Comparison of ENCODE assay signal across 16 cellular contexts in genomic region chr4:76485450-76485849, GRCh38. TPM values are rescaled to one million over a fixed set of nuclear protein-coding genes. Genes with fewer than 3 reads are reported as not detected.
DNase-seq lines count a peak whose midpoint lies in the region; ATAC-seq, FAIRE-seq and TF ChIP-seq lines count a peak whose summit lies in the region.
"Had no signal": no experiment of that assay in that cellular context is flagged by ENCODE, and none has a peak within 500 bp of the region (broad histone marks: within the 10 kb centered on the region; RNA-seq: fewer than 3 reads in every experiment).

No MANE protein-coding gene starts in this region.

- H3K4me3 ChIP-seq in cardiac muscle cell (no peak overlapping the region), astrocyte (ENCODE audit: insufficient read depth, low read depth, low read length) (no peak overlapping the region)
- H3K4me3 ChIP-seq: PC-9, prostate gland, vagina had no signal

- no peaks in the 10 kb centered on the region for H3K27me3 Mint-ChIP-seq in astrocyte (ENCODE audit: low read depth, unreplicated experiment)
- H3K27me3 Mint-ChIP-seq in endothelial cell (ENCODE audit: unreplicated experiment), result no peaks in the 10 kb centered on the region

- TF ChIP-seq CTCF in cardiac muscle cell (IDR thresholded peaks at IDR 0.05; ENCODE audit: low read depth, low read length), result no peak
- no peak for TF ChIP-seq CTCF in astrocyte (IDR thresholded peaks at IDR 0.05; ENCODE audit: insufficient read depth, low read depth, low read length)
- TF ChIP-seq CTCF in endothelial cell (IDR thresholded peaks at IDR 0.05; ENCODE audit: unreplicated experiment), result no peak

- no peak for FAIRE-seq in astrocyte (lab: Jason Lieb, UNC)

- H4K20me1 ChIP-seq in astrocyte (ENCODE audit: insufficient read depth, low read length), result no peaks in the 10 kb centered on the region

- H3K4me3 Mint-ChIP-seq in astrocyte (ENCODE audit: unreplicated experiment) (no peak overlapping the region), endothelial cell (ENCODE audit: unreplicated experiment) (no peak overlapping the region)
- H3K4me3 Mint-ChIP-seq: memory B cell had no signal

- H3K9ac ChIP-seq in astrocyte (ENCODE audit: low read length), result no peak overlapping the region

- peaks cover 15% of the 10 kb centered on the region for H3K4me1 Mint-ChIP-seq in astrocyte (ENCODE audit: low read depth, unreplicated experiment)
- H3K4me1 Mint-ChIP-seq in endothelial cell (ENCODE audit: unreplicated experiment), result peaks cover 4% of the 10 kb centered on the region
- H3K4me1 Mint-ChIP-seq: memory B cell had no signal

- intact Hi-C loops in left cardiac atrium (cut with DNase I), result no loop called here

- H3K4me1 ChIP-seq in cardiac muscle cell (ENCODE audit: low read depth), result no peaks in the 10 kb centered on the region
- peaks cover 4% of the 10 kb centered on the region for H3K4me1 ChIP-seq in astrocyte (ENCODE audit: insufficient read depth, low read length)
- H3K4me1 ChIP-seq: prostate gland, vagina had no signal

- H3K27me3 ChIP-seq in cardiac muscle cell (no peaks in the 10 kb centered on the region), astrocyte (ENCODE audit: insufficient read depth, low read length) (no peaks in the 10 kb centered on the region)
- H3K27me3 ChIP-seq: vagina had no signal

- DNase-seq in cardiac muscle cell (ENCODE audit: low read depth in 1 of 2, low spot score in 1 of 2), result peak; percentile 10 to 14
- DNase-seq in left cardiac atrium, result no peak
- DNase-seq in astrocyte (ENCODE audit: low read depth), result peak; percentile 29
- DNase-seq in islet precursor cell, result peak; percentile 59
- no peak for DNase-seq in activated CD4-positive, alpha-beta T cell treated with anti-CD3 and anti-CD28 coated beads, Interleukin-2, amount 50 U/mL, for 1 hour
- no peak for DNase-seq in activated naive CD4-positive, alpha-beta T cell treated with anti-CD3 and anti-CD28 coated beads, Interleukin-2, amount 50 U/mL, for 72 hours (ENCODE audit: low spot score in 2 of 2)
- no peak for DNase-seq in endothelial cell (ENCODE audit: low spot score)
- DNase-seq: activated CD4-positive, alpha-beta T cell treated with anti-CD3 and anti-CD28 coated beads for 48 hours; head of caudate nucleus; NCI-H2029; stimulated activated CD4-positive, alpha-beta T cell treated with anti-CD3 and anti-CD28 coated beads, Interleukin-1b, Interleukin-23, amount 100 ng/mL, for 48 hours had no signal

- H2AFZ ChIP-seq in astrocyte (ENCODE audit: low read depth, low read length), result no peak overlapping the region
- H2AFZ ChIP-seq: PC-9 had no signal

- H3K27ac ChIP-seq in cardiac muscle cell (no peak overlapping the region), astrocyte (ENCODE audit: low read depth, low read length) (no peak overlapping the region)
- H3K27ac ChIP-seq: PC-9, prostate gland, vagina had no signal

- H3K36me3 ChIP-seq in cardiac muscle cell (no peaks in the 10 kb centered on the region), astrocyte (ENCODE audit: insufficient read depth, low read length) (no peaks in the 10 kb centered on the region)
- H3K36me3 ChIP-seq: prostate gland, vagina had no signal

- no peaks in the 10 kb centered on the region for H3K79me2 ChIP-seq in astrocyte (ENCODE audit: insufficient read depth, low read length)

- no peak overlapping the region for H3K4me2 ChIP-seq in astrocyte (ENCODE audit: low read length)
- H3K4me2 ChIP-seq: PC-9 had no signal

- no peak for ATAC-seq in left cardiac atrium
- no peak for ATAC-seq in activated CD4-positive, CD25-positive, alpha-beta regulatory T cell treated with anti-CD3 and anti-CD28 coated beads, Interleukin-2, amount 50 U/mL, for 24 hours
- no peak for ATAC-seq in activated naive CD4-positive, alpha-beta T cell treated with anti-CD3 and anti-CD28 coated beads, Interleukin-2, amount 50 U/mL, for 72 hours

- H3K36me3 Mint-ChIP-seq in astrocyte (ENCODE audit: low read depth, unreplicated experiment) (peaks cover 5% of the 10 kb centered on the region), endothelial cell (ENCODE audit: low read depth, unreplicated experiment) (no peaks in the 10 kb centered on the region)
- peaks cover 6 to 13% of the 10 kb centered on the region in 2 donors for H3K36me3 Mint-ChIP-seq in activated naive CD4-positive, alpha-beta T cell treated with anti-CD3 and anti-CD28 coated beads, Interleukin-2, amount 50 U/mL, for 72 hours

- H3K27ac Mint-ChIP-seq in astrocyte (ENCODE audit: unreplicated experiment), result no peak overlapping the region
- no peak overlapping the region for H3K27ac Mint-ChIP-seq in activated naive CD4-positive, alpha-beta T cell treated with anti-CD3 and anti-CD28 coated beads, Interleukin-2, amount 50 U/mL, for 72 hours
- no peak overlapping the region for H3K27ac Mint-ChIP-seq in endothelial cell (ENCODE audit: unreplicated experiment)
- H3K27ac Mint-ChIP-seq: memory B cell had no signal

- H3K9me3 ChIP-seq in cardiac muscle cell (ENCODE audit: low read depth) (no peaks in the 10 kb centered on the region), astrocyte (ENCODE audit: insufficient read depth, low read depth, low read length) (no peaks in the 10 kb centered on the region)
- H3K9me3 ChIP-seq: prostate gland, vagina had no signal

- H3K9me3 Mint-ChIP-seq in astrocyte (ENCODE audit: unreplicated experiment) (peaks cover 23% of the 10 kb centered on the region), endothelial cell (ENCODE audit: unreplicated experiment) (no peaks in the 10 kb centered on the region)
- peaks cover 5 to 13% of the 10 kb centered on the region in 2 donors for H3K9me3 Mint-ChIP-seq in activated naive CD4-positive, alpha-beta T cell treated with anti-CD3 and anti-CD28 coated beads, Interleukin-2, amount 50 U/mL, for 72 hours

RNA-seq across cellular contexts. Expression of gene SHROOM3, which starts 50.4 kb away (rescaled TPM):
- total RNA-seq in cardiac muscle cell, result 43.4 and 47.7 TPM in 2 replicates
- 13.7 and 21.6 TPM in 2 replicates for polyA plus RNA-seq in cardiac muscle cell
- total RNA-seq in left cardiac atrium, result 10 to 100 TPM in 1 of 2 donors, 1 to 10 TPM in 1; 6.0 to 10.0 TPM
- 50.9 and 64.6 TPM in 2 replicates for total RNA-seq in astrocyte
- total RNA-seq in activated naive CD4-positive, alpha-beta T cell treated with anti-CD3 and anti-CD28 coated beads, Interleukin-2, amount 50 U/mL, for 72 hours, result under 1 TPM; 0.20 to 0.21 TPM
- total RNA-seq in endothelial cell (ENCODE audit: unreplicated experiment), result 7.9 TPM

Comparison
In these comparisons a context has a peak if more than half of its experiments do, and no peak if none do; other contexts are left out.
1. DNase-seq: peak in cardiac muscle cell (2 of 2), astrocyte (single experiment) and islet precursor cell (single experiment); none in left cardiac atrium (single experiment), activated CD4-positive, alpha-beta T cell treated with anti-CD3 and anti-CD28 coated beads, Interleukin-2, amount 50 U/mL, for 1 hour (single experiment), activated naive CD4-positive, alpha-beta T cell treated with anti-CD3 and anti-CD28 coated beads, Interleukin-2, amount 50 U/mL, for 72 hours (0 of 2) and endothelial cell (single experiment).